14 cellular contexts compared by ENCODE assay signal in the genomic region with DNA sequence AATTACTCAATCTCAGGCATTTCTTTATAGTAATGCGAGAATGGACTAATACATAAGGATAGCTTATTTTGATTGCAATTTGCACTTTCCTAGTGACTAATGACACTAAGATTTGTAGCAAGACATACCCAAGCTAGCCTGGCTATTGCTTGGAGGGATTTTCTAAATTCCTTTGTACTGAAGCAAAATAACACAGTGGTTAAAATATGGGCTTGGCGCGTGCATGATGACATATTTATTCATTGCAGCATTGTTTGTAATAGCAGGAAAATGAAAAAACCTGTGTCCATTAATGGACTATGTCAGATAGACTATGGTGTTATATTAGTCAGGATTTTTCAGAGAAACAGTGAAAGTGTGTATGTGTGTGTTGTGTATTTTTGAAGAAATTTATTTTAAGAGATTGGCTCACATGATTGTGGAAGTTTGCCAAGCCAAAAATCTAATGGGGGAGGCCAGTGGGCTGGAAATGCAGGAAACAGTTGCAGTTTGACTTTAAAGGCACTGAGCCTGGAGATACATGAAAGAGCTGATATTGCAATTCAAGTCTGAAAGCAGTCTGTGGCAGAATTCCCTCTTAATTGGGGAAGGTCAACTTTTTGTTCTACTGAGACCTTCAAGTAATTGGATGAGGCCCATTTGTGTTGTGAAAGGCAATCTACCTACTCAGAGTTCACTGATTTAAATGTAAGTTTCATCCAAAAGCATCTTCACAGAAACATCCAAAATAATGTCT. TPM values are rescaled to one million over a fixed set of nuclear protein-coding genes. Genes with fewer than 3 reads are reported as not detected.
DNase-seq lines count a peak whose midpoint lies in the region; ATAC-seq, FAIRE-seq and TF ChIP-seq lines count a peak whose summit lies in the region.
"Had no signal": no experiment of that assay in that cellular context is flagged by ENCODE, and none has a peak within 500 bp of the region (broad histone marks: within the 10 kb centered on the region; RNA-seq: fewer than 3 reads in every experiment).

No MANE protein-coding gene starts in this region.

- peaks cover 9% of the 10 kb centered on the region for H3K4me1 Mint-ChIP-seq in CD14-positive monocyte

- POLR2A ChIA-PET in HepG2 (lab: Yijun Ruan, JAX) = no interaction called here

- H3K9me3 Mint-ChIP-seq in CD14-positive monocyte = peaks cover 0 to 10% (median 3%) of the 10 kb centered on the region in 7 donors

- H4K20me1 ChIP-seq in HepG2 (ENCODE audit: insufficient read depth, low read length) (no peaks in the 10 kb centered on the region), mammary epithelial cell (ENCODE audit: insufficient read depth, low read length) (no peaks in the 10 kb centered on the region)

- H3K9ac ChIP-seq in HepG2 (ENCODE audit: insufficient read depth, low read depth, low read length) (no peak overlapping the region), mammary epithelial cell (ENCODE audit: insufficient read depth, low read length) (no peak overlapping the region)

- ATAC-seq in HepG2 (no peak), right lobe of liver (no peak)
- ATAC-seq: activated T-cell treated with anti-CD3 and anti-CD28 coated beads, Interleukin-2, amount 50 U/mL, for 72 hours had no signal

- peaks cover 72% of the 10 kb centered on the region for H3K4me1 ChIP-seq in HepG2 (ENCODE audit: insufficient read depth, low read length)
- no peaks in the 10 kb centered on the region for H3K4me1 ChIP-seq in right lobe of liver
- H3K4me1 ChIP-seq in mammary epithelial cell (ENCODE audit: insufficient read depth, low read length) = peaks cover 58% of the 10 kb centered on the region

- intact Hi-C loops in HepG2 (cut with micrococcal nuclease; ENCODE audit: unreplicated experiment) = loop anchor here (2.0 kb wide), 1 partner anchor 15 kb away; no protein-coding TSS in a partner anchor
- intact Hi-C loops in right lobe of liver (cut with DNase I) = no loop called here
- intact Hi-C loops in mammary epithelial cell (cut with micrococcal nuclease) = loop anchor here (1.0 to 5.0 kb wide), 4 partner anchors 15 to 514 kb away; no protein-coding TSS in a partner anchor
- intact Hi-C loops in CD14-positive monocyte (cut with micrococcal nuclease) = no loop called here

- no peaks in the 10 kb centered on the region for H3K79me2 ChIP-seq in HepG2 (ENCODE audit: insufficient read depth, low read length)
- no peaks in the 10 kb centered on the region for H3K79me2 ChIP-seq in mammary epithelial cell (ENCODE audit: insufficient read depth, low read length)

- TF ChIP-seq EP300 in HepG2 (IDR thresholded peaks at IDR 0.05; ENCODE audit: low read depth in 2 of 2, low read length in 2 of 2) = no peak
- no peak for TF ChIP-seq EP300 in HepG2 (CRISPR knock-in tag; IDR thresholded peaks at IDR 0.05; ENCODE audit: borderline replicate concordance)

- H3K4me2 ChIP-seq in HepG2 (ENCODE audit: low read depth, low read length) = no peak overlapping the region
- H3K4me2 ChIP-seq in mammary epithelial cell (ENCODE audit: insufficient read depth, low read depth, low read length) = peak overlapping the region; percentile 37

- CTCF ChIA-PET in HepG2 (lab: Yijun Ruan, JAX; ENCODE audit: low intra/inter-chr PET ratio, low total read pairs) (no interaction called here), mammary epithelial cell (lab: Charles Lee; ENCODE audit: low non-redundant PET) (interaction anchor here (0.7 kb wide), 1 partner anchor 26 kb away, joined by 3 read pairs; no protein-coding TSS in a partner anchor)

- no peaks in the 10 kb centered on the region for H3K36me3 Mint-ChIP-seq in CD14-positive monocyte

- dilution Hi-C loops in mammary epithelial cell (cut with HindIII; ENCODE audit: low sequenced_read_pairs) = no loop called here

- no peak for TF ChIP-seq CTCF in HepG2 (CRISPR knock-in tag; IDR thresholded peaks at IDR 0.05)
- no peak for TF ChIP-seq CTCF in right lobe of liver (IDR thresholded peaks at IDR 0.05)
- no peak for TF ChIP-seq CTCF in mammary epithelial cell (conservative IDR thresholded peaks at IDR 0.05 in 1 of 2, IDR thresholded peaks at IDR 0.05 in 1 of 2; ENCODE audit: extremely low read depth in 1 of 2, insufficient read depth in 1 of 2, low read depth in 1 of 2, low read length in 2 of 2)
- no peak for TF ChIP-seq CTCF in CD14-positive monocyte (IDR thresholded peaks at IDR 0.05)

- in situ Hi-C loops in HepG2 (cut with HindIII; ENCODE audit: extremely low pct_ligation_motif_present, low pct_unique_long_range_greater_than_20kb) (no loop called here), mammary epithelial cell (cut with MboI; ENCODE audit: low sequenced_read_pairs in 2 of 2) (no loop called here)

- peak overlapping the region in 1 of 7 donors; percentile 60 for H3K27ac Mint-ChIP-seq in CD14-positive monocyte
- H3K27ac Mint-ChIP-seq: activated T-cell treated with anti-CD3 and anti-CD28 coated beads, Interleukin-2, amount 50 U/mL, for 72 hours had no signal

- no peak for TF ChIP-seq RAD21 in HepG2 (CRISPR knock-in tag; IDR thresholded peaks at IDR 0.05)

- BruUV-seq in HepG2 (replicated peaks; lab: Mats Ljungman, UMichigan) (no TSS peak), mammary epithelial cell (replicated peaks; lab: Mats Ljungman, UMichigan) (no TSS peak)

- H3K27ac ChIP-seq in HepG2 (ENCODE audit: extremely low read length, insufficient read depth, low read length) = no peak overlapping the region
- no peak overlapping the region for H3K27ac ChIP-seq in right lobe of liver
- peak overlapping the region; percentile 76 for H3K27ac ChIP-seq in mammary epithelial cell (ENCODE audit: insufficient read depth, low read depth, low read length)
- H3K27ac ChIP-seq: colonic mucosa, VCaP had no signal

- DNase-seq in HepG2 (ENCODE audit: low spot score) (no peak), right lobe of liver (no peak), mammary epithelial cell (peak; percentile 91), kidney glomerular epithelial cell (lab: John Stamatoyannopoulos, UW) (peak; percentile 73), mesenteric fat pad (ENCODE audit: low spot score) (no peak), CD14-positive monocyte (ENCODE audit: low spot score) (no peak), cerebellar nuclear complex (lab: John Stamatoyannopoulos, UW) (no peak), NCI-H748 treated with DMSO at 0.1 percent for 48 hours (lab: John Stamatoyannopoulos, UW) (no peak)
- DNase-seq: activated T-cell treated with anti-CD3 and anti-CD28 coated beads, Interleukin-2, amount 50 U/mL, for 72 hours; colonic mucosa; NCI-H187 treated with DMSO at 0.1 percent for 48 hours; nucleus accumbens had no signal

- no peak for FAIRE-seq in HepG2 (lab: Jason Lieb, UNC)
- FAIRE-seq: A204.1 had no signal

- 96% methylated on average over 3 of the region's 3 CpGs for WGBS in HepG2 (ENCODE audit: low lambda C conversion rate)
- WGBS in right lobe of liver (ENCODE audit: insufficient coverage, low coverage, low lambda C conversion rate, missing lambda C conversion rate) = 80% methylated on average over 3 of the region's 3 CpGs
- WGBS in mammary epithelial cell (ENCODE audit: low coverage, missing lambda C conversion rate) = 0% methylated on average over 3 of the region's 3 CpGs

- TF ChIP-seq POLR2A in HepG2 (IDR thresholded peaks at IDR 0.05; ENCODE audit: insufficient read depth in 1 of 2, low read depth in 2 of 2, low read length in 2 of 2) = no peak
- TF ChIP-seq POLR2A in right lobe of liver (IDR thresholded peaks at IDR 0.05) = no peak

- H3K4me3 Mint-ChIP-seq in CD14-positive monocyte = no peak overlapping the region
- H3K4me3 Mint-ChIP-seq: activated T-cell treated with anti-CD3 and anti-CD28 coated beads, Interleukin-2, amount 50 U/mL, for 72 hours had no signal

- H3K36me3 ChIP-seq in HepG2 (replicated peaks in 1 of 2; ENCODE audit: control insufficient read depth in 1 of 2, insufficient read depth in 2 of 2, low read length in 2 of 2) (no peaks in the 10 kb centered on the region), right lobe of liver (no peaks in the 10 kb centered on the region), mammary epithelial cell (ENCODE audit: insufficient read depth, low read length) (no peaks in the 10 kb centered on the region)
- H3K36me3 ChIP-seq: colonic mucosa had no signal

- H3K4me3 ChIP-seq in HepG2 (replicated peaks in 1 of 3; ENCODE audit: insufficient read depth in 1 of 3, low read depth in 2 of 3, low read length in 3 of 3) (no peak overlapping the region), right lobe of liver (no peak overlapping the region), mammary epithelial cell (replicated peaks in 1 of 3; ENCODE audit: insufficient read depth in 1 of 3, low read depth in 2 of 3, low read length in 3 of 3) (no peak overlapping the region)
- H3K4me3 ChIP-seq: colonic mucosa had no signal

- H3K27me3 ChIP-seq in HepG2 (ENCODE audit: control insufficient read depth in 1 of 2, insufficient read depth in 2 of 2, low read length in 2 of 2) = no peaks in the 10 kb centered on the region; a peak in 1 of 5 replicates
- no peaks in the 10 kb centered on the region for H3K27me3 ChIP-seq in right lobe of liver
- no peaks in the 10 kb centered on the region for H3K27me3 ChIP-seq in mammary epithelial cell (ENCODE audit: insufficient read depth, low read length)
- H3K27me3 ChIP-seq: colonic mucosa had no signal

- no peak overlapping the region for H2AFZ ChIP-seq in HepG2 (ENCODE audit: low read length)
- no peak overlapping the region for H2AFZ ChIP-seq in mammary epithelial cell (ENCODE audit: low read depth, low read length)

- H3K27me3 Mint-ChIP-seq in CD14-positive monocyte (ENCODE audit: low read depth in 3 of 3) = peaks cover 4 to 6% (median 4%) of the 10 kb centered on the region in 3 donors

- H3K9me3 ChIP-seq in HepG2 (ENCODE audit: low read length) = no peaks in the 10 kb centered on the region
- no peaks in the 10 kb centered on the region for H3K9me3 ChIP-seq in right lobe of liver
- H3K9me3 ChIP-seq in mammary epithelial cell (replicated peaks; ENCODE audit: insufficient read depth, low read length) = peaks cover 3% of the 10 kb centered on the region
- H3K9me3 ChIP-seq: colonic mucosa had no signal

RNA-seq across cellular contexts. Expression of gene LAPTM4A, which starts 16.7 kb away (rescaled TPM):
- total RNA-seq in HepG2 (2016; rRNA removed; fragmentation: Illumina TruSeq; extraction: Trizol) = 82.8 and 116 TPM in 2 replicates
- total RNA-seq in HepG2 (2016; cell fraction: cytosol; rRNA removed; fragmentation: Illumina TruSeq; extraction: Trizol; ENCODE audit: low read depth) = 18.7 and 21.2 TPM in 2 replicates
- total RNA-seq in HepG2 (2016; cell fraction: insoluble cytoplasmic fraction; rRNA removed; fragmentation: Illumina TruSeq; extraction: Trizol) = 83.7 and 119 TPM in 2 replicates
- 35.7 and 39.5 TPM in 2 replicates for total RNA-seq in HepG2 (2016; cell fraction: membrane; rRNA removed; fragmentation: Illumina TruSeq; extraction: Trizol)
- total RNA-seq in HepG2 (2016; cell fraction: nucleus; rRNA removed; fragmentation: Illumina TruSeq; extraction: Trizol) = 127 and 144 TPM in 2 replicates
- polyA plus RNA-seq in HepG2 (2011; rRNA removed) = 491 and 558 TPM in 2 replicates
- 344 and 527 TPM in 2 replicates for polyA plus RNA-seq in HepG2 (2011; cell fraction: cytosol; rRNA removed)
- 114 and 137 TPM in 2 replicates for polyA plus RNA-seq in HepG2 (2011; cell fraction: nucleus; rRNA removed)
- 288 and 349 TPM in 2 replicates for polyA plus RNA-seq in HepG2 (2012)
- 46.6 and 49.9 TPM in 2 replicates for polyA plus RNA-seq in HepG2 (2016; cell fraction: cytosol; fragmentation: Illumina TruSeq; extraction: Trizol; ENCODE audit: low read depth)
- polyA plus RNA-seq in HepG2 (2016; cell fraction: insoluble cytoplasmic fraction; fragmentation: Illumina TruSeq; extraction: Trizol; ENCODE audit: low read depth) = 181 and 190 TPM in 2 replicates
- 62.5 and 62.8 TPM in 2 replicates for polyA plus RNA-seq in HepG2 (2016; cell fraction: membrane; fragmentation: Illumina TruSeq; extraction: Trizol; ENCODE audit: low read depth)
- polyA plus RNA-seq in HepG2 (2016; cell fraction: nucleus; fragmentation: Illumina TruSeq; extraction: Trizol; ENCODE audit: insufficient read depth, low read depth) = 365 and 398 TPM in 2 replicates
- polyA minus RNA-seq in HepG2 (2011; rRNA and poly(A)+ RNA removed; ENCODE audit: low replicate concordance) = 123 and 176 TPM in 2 replicates
- 150 and 184 TPM in 2 replicates for polyA minus RNA-seq in HepG2 (2011; cell fraction: cytosol; rRNA and poly(A)+ RNA removed)
- polyA minus RNA-seq in HepG2 (2011; cell fraction: nucleus; rRNA and poly(A)+ RNA removed) = 93.0 and 135 TPM in 2 replicates
- total RNA-seq in right lobe of liver = 100 to 1,000 TPM in 4 of 6 experiments, 10 to 100 TPM in 2; 80.0 to 143 (median 126) TPM
- total RNA-seq in mammary epithelial cell = 100 to 1,000 TPM; 160 to 162 TPM
- polyA plus RNA-seq in mammary epithelial cell = 223 TPM
- polyA minus RNA-seq in mammary epithelial cell = 181 TPM
- 221 TPM for total RNA-seq in mesenteric fat pad
- polyA plus RNA-seq in CD14-positive monocyte = 100 to 1,000 TPM; 421 to 442 TPM

RNA-seq across cellular contexts. Expression of gene MATN3, which starts 55.7 kb away (rescaled TPM):
- total RNA-seq in HepG2 (2016; rRNA removed; fragmentation: Illumina TruSeq; extraction: Trizol) (19.2 and 36.1 TPM in 2 replicates), right lobe of liver (not detected), mammary epithelial cell (1 to 10 TPM; 4.8 TPM), mesenteric fat pad (1.2 TPM)
- 2.3 and 3.4 TPM in 2 replicates for total RNA-seq in HepG2 (2016; cell fraction: cytosol; rRNA removed; fragmentation: Illumina TruSeq; extraction: Trizol; ENCODE audit: low read depth)
- total RNA-seq in HepG2 (2016; cell fraction: insoluble cytoplasmic fraction; rRNA removed; fragmentation: Illumina TruSeq; extraction: Trizol) = 16.3 and 36.5 TPM in 2 replicates
- 10.9 and 12.3 TPM in 2 replicates for total RNA-seq in HepG2 (2016; cell fraction: membrane; rRNA removed; fragmentation: Illumina TruSeq; extraction: Trizol)
- total RNA-seq in HepG2 (2016; cell fraction: nucleus; rRNA removed; fragmentation: Illumina TruSeq; extraction: Trizol) = 68.9 and 81.8 TPM in 2 replicates
- polyA plus RNA-seq in HepG2 (2011; rRNA removed) (191 and 208 TPM in 2 replicates), mammary epithelial cell (3.4 TPM), CD14-positive monocyte (not detected)
- 101 and 153 TPM in 2 replicates for polyA plus RNA-seq in HepG2 (2011; cell fraction: cytosol; rRNA removed)
- polyA plus RNA-seq in HepG2 (2011; cell fraction: nucleus; rRNA removed) = 157 and 160 TPM in 2 replicates
- polyA plus RNA-seq in HepG2 (2012) = 109 and 194 TPM in 2 replicates
- 4.3 and 4.6 TPM in 2 replicates for polyA plus RNA-seq in HepG2 (2016; cell fraction: cytosol; fragmentation: Illumina TruSeq; extraction: Trizol; ENCODE audit: low read depth)
- 26.1 and 30.5 TPM in 2 replicates for polyA plus RNA-seq in HepG2 (2016; cell fraction: insoluble cytoplasmic fraction; fragmentation: Illumina TruSeq; extraction: Trizol; ENCODE audit: low read depth)
- polyA plus RNA-seq in HepG2 (2016; cell fraction: membrane; fragmentation: Illumina TruSeq; extraction: Trizol; ENCODE audit: low read depth) = 9.4 and 10.7 TPM in 2 replicates
- 150 and 151 TPM in 2 replicates for polyA plus RNA-seq in HepG2 (2016; cell fraction: nucleus; fragmentation: Illumina TruSeq; extraction: Trizol; ENCODE audit: insufficient read depth, low read depth)
- 0.14 and 109 TPM in 2 replicates for polyA minus RNA-seq in HepG2 (2011; rRNA and poly(A)+ RNA removed; ENCODE audit: low replicate concordance)
- polyA minus RNA-seq in HepG2 (2011; cell fraction: cytosol; rRNA and poly(A)+ RNA removed) = 73.2 and 97.4 TPM in 2 replicates
- polyA minus RNA-seq in HepG2 (2011; cell fraction: nucleus; rRNA and poly(A)+ RNA removed) = 125 and 126 TPM in 2 replicates
- polyA minus RNA-seq in mammary epithelial cell = not detected
- total RNA-seq: activated T-cell treated with anti-CD3 and anti-CD28 coated beads, Interleukin-2, amount 50 U/mL, for 72 hours had no signal

Comparison
In these comparisons a context has a peak if more than half of its experiments do, and no peak if none do; other contexts are left out.
1. intact Hi-C loops: an anchor here in HepG2 (2.0 kb wide) and mammary epithelial cell (1.0 to 5.0 kb wide); none called in right lobe of liver and CD14-positive monocyte.
2. DNase-seq: peak in mammary epithelial cell (single experiment) and kidney glomerular epithelial cell (single experiment); none in HepG2 (single experiment), right lobe of liver (0 of 3), mesenteric fat pad (single experiment), CD14-positive monocyte (single experiment), cerebellar nuclear complex (0 of 2) and NCI-H748 treated with DMSO at 0.1 percent for 48 hours (single experiment).